19 cellular contexts compared by ENCODE assay signal in the genomic region with DNA sequence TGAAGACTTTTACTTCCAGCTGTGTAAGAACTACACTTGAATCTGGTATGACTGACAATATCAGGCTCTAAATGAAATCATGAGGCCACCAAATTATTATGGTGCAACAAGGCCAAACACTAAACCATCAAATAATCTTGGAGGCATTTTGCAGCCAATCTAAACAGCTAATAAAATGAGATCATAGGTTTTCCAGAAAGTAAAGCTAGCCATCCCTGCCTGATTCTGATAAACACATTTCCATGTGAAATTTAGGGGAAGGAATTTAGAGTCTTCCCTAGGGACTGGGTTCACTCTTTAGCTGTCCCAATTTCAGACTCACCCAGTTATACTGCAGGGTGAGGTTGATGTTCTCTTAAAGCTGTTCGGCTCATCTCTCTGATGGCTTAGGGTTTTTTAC.
"Had no signal": no experiment of that assay in that cellular context is flagged by ENCODE, and none has a peak within 500 bp of the region (broad histone marks: within the 10 kb centered on the region; RNA-seq: fewer than 3 reads in every experiment).

No MANE protein-coding gene starts in this region.

- H3K27ac ChIP-seq: foreskin keratinocyte, neutrophil, pancreas, right lobe of liver, transverse colon, VCaP had no signal

- H3K9me3 ChIP-seq: neutrophil, pancreas, right lobe of liver, transverse colon had no signal

- ATAC-seq: activated CD4-positive, CD25-positive, alpha-beta regulatory T cell treated with anti-CD3 and anti-CD28 coated beads, Interleukin-2, amount 50 U/mL, for 24 hours; activated CD8-positive, alpha-beta T cell treated with anti-CD3 and anti-CD28 coated beads, Interleukin-2, amount 10 ng/mL, durations not matched to agents 7 days and 5 days; activated naive CD8-positive, alpha-beta T cell treated with anti-CD3 and anti-CD28 coated beads, Interleukin-2, amount 50 U/mL, for 24 hours; effector memory CD8-positive, alpha-beta T cell; esophagus mucosa; foreskin keratinocyte; right lobe of liver; stimulated activated naive B cell treated with anti-CD40 and anti-IgM and Interleukin-4, amounts not matched to agents 10 μg/mL and 1 μg/mL and 100 μg/mL, for 72 hours had no signal

- H3K4me1 ChIP-seq: pancreas, right lobe of liver, transverse colon had no signal

- H3K36me3 ChIP-seq: neutrophil, pancreas, right lobe of liver, transverse colon had no signal

- H3K27me3 ChIP-seq: dorsolateral prefrontal cortex, foreskin keratinocyte, neutrophil, pancreas, right lobe of liver, transverse colon had no signal

- H3K4me3 ChIP-seq: dorsolateral prefrontal cortex, pancreas, right lobe of liver, transverse colon had no signal

- DNase-seq: activated CD4-positive, alpha-beta T cell treated with anti-CD3 and anti-CD28 coated beads, Interleukin-2, amount 50 U/mL, for 1 hour; activated CD8-positive, alpha-beta T cell treated with anti-CD3 and anti-CD28 coated beads, Interleukin-2, amount 10 ng/mL, durations not matched to agents 7 days and 5 days; activated gamma-delta T cell; activated naive CD4-positive, alpha-beta T cell treated with anti-CD3 and anti-CD28 coated beads, Interleukin-2, amount 50 U/mL, for 16 hours; activated naive CD8-positive, alpha-beta T cell treated with anti-CD3 and anti-CD28 coated beads, Interleukin-2, amount 50 U/mL, for 24 hours; effector memory CD8-positive, alpha-beta T cell; foreskin keratinocyte; glutamatergic neuron; pancreas; right lobe of liver; stimulated activated CD4-positive, alpha-beta T cell treated with anti-CD3 and anti-CD28 coated beads, Interleukin-2, amount 100 ng/mL, for 48 hours; stimulated activated CD8-positive, alpha-beta memory T cell treated with anti-CD3 and anti-CD28 coated beads, Interleukin-4, amount 100 ng/mL, for 48 hours; stimulated activated naive B cell treated with anti-CD40 and anti-IgM and Interleukin-4, amounts not matched to agents 10 μg/mL and 1 μg/mL and 100 μg/mL, for 72 hours; transverse colon had no signal
